Comparison of ENCODE assay signal across 12 cellular contexts in the genomic region with DNA sequence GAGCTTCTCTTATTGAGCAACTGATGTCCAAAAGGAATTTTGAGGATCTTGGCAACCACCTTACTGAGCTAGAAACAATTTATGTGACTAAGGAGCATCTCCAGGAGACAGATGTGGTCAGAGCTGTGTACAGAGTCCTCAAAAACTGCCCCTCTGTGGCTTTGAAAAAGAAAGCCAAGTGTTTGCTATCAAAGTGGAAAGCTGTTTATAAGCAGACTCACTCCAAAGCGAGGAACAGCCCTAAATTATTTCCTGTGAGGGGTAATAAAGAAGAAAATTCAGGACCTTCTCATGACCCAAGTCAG. TPM values are rescaled to one million over a fixed set of nuclear protein-coding genes. Genes with fewer than 3 reads are reported as not detected.
DNase-seq lines count a peak whose midpoint lies in the region; ATAC-seq and TF ChIP-seq lines count a peak whose summit lies in the region.
"Had no signal": no experiment of that assay in that cellular context is flagged by ENCODE, and none has a peak within 500 bp of the region (broad histone marks: within the 10 kb centered on the region; RNA-seq: fewer than 3 reads in every experiment).

No MANE protein-coding gene starts in this region.

- TF ChIP-seq POLR2A in Peyer's patch (IDR thresholded peaks at IDR 0.05) (no peak), gastroesophageal sphincter (IDR thresholded peaks at IDR 0.05) (no peak)

- H3K9ac ChIP-seq in subcutaneous abdominal adipose tissue (ENCODE audit: low read length in 5 of 5) = no peak overlapping the region

- 20% methylated on average over 1 of the region's 1 CpG; no CpG with 5 or more reads in 1 of the 2 donors for WGBS in gastroesophageal sphincter (ENCODE audit: low coverage in 1 of 2), 2 donors

- no peaks in the 10 kb centered on the region for H3K9me3 Mint-ChIP-seq in activated T-cell treated with anti-CD3 and anti-CD28 coated beads, Interleukin-2, amount 50 U/mL, for 24 hours
- H3K9me3 Mint-ChIP-seq: activated CD4-positive, alpha-beta T cell treated with anti-CD3 and anti-CD28 coated beads, Interleukin-2, amount 10 ng/mL, durations not matched to agents 24 days and 14 days; activated naive CD8-positive, alpha-beta T cell treated with anti-CD3 and anti-CD28 coated beads, Interleukin-2, amount 10 ng/mL, durations not matched to agents 7 days and 5 days had no signal

- in situ Hi-C loops in GM13976 (cut with MboI; ENCODE audit: low sequenced_read_pairs, unreplicated experiment) = loop anchor here (5.0 to 25.0 kb wide), 2 partner anchors 365 to 575 kb away; partner anchors contain the start of gene GEMIN8

- H3K27ac Mint-ChIP-seq in activated T-cell treated with anti-CD3 and anti-CD28 coated beads, Interleukin-2, amount 50 U/mL, for 24 hours = peak overlapping the region; percentile 14
- H3K27ac Mint-ChIP-seq: activated CD4-positive, alpha-beta T cell treated with anti-CD3 and anti-CD28 coated beads, Interleukin-2, amount 10 ng/mL, durations not matched to agents 24 days and 14 days; activated naive CD8-positive, alpha-beta T cell treated with anti-CD3 and anti-CD28 coated beads, Interleukin-2, amount 10 ng/mL, durations not matched to agents 7 days and 5 days had no signal

- H3K27me3 ChIP-seq in Peyer's patch (no peaks in the 10 kb centered on the region), gastroesophageal sphincter (no peaks in the 10 kb centered on the region), subcutaneous abdominal adipose tissue (ENCODE audit: control insufficient read depth in 5 of 5, insufficient read depth in 4 of 5, low read length in 5 of 5) (peaks cover 0 to 4% (median under 1%) of the 10 kb centered on the region in 5 donors)

- peaks cover 18% of the 10 kb centered on the region for H3K4me1 Mint-ChIP-seq in activated T-cell treated with anti-CD3 and anti-CD28 coated beads, Interleukin-2, amount 50 U/mL, for 24 hours (ENCODE audit: low read depth)

- H3K36me3 Mint-ChIP-seq in activated T-cell treated with anti-CD3 and anti-CD28 coated beads, Interleukin-2, amount 50 U/mL, for 24 hours (ENCODE audit: low read depth) = peaks cover 37% of the 10 kb centered on the region

- H3K9me3 ChIP-seq in Peyer's patch (no peaks in the 10 kb centered on the region), gastroesophageal sphincter (no peaks in the 10 kb centered on the region), subcutaneous abdominal adipose tissue (ENCODE audit: control insufficient read depth in 5 of 5, low read length in 5 of 5) (no peaks in the 10 kb centered on the region)

- peak overlapping the region in 3 of 4 donors; percentile 19 to 67 (median 35) for H3K27ac ChIP-seq in Peyer's patch
- peak overlapping the region; percentile 64 to 73 (median 70) for H3K27ac ChIP-seq in gastroesophageal sphincter
- peak overlapping the region; percentile 48 for H3K27ac ChIP-seq in subcutaneous abdominal adipose tissue (ENCODE audit: low read depth, low read length)

- TF ChIP-seq CTCF in Peyer's patch (IDR thresholded peaks at IDR 0.05) = no peak
- TF ChIP-seq CTCF in gastroesophageal sphincter (IDR thresholded peaks at IDR 0.05) = no peak
- no peak for TF ChIP-seq CTCF in GM13976 (IDR thresholded peaks at IDR 0.05; ENCODE audit: borderline replicate concordance, control extremely low read depth, extremely low read depth, insufficient read depth, missing control alignments)

- H3K27me3 Mint-ChIP-seq in activated T-cell treated with anti-CD3 and anti-CD28 coated beads, Interleukin-2, amount 50 U/mL, for 24 hours = peaks cover 49% of the 10 kb centered on the region
- H3K27me3 Mint-ChIP-seq: activated CD4-positive, alpha-beta T cell treated with anti-CD3 and anti-CD28 coated beads, Interleukin-2, amount 10 ng/mL, durations not matched to agents 24 days and 14 days; activated naive CD8-positive, alpha-beta T cell treated with anti-CD3 and anti-CD28 coated beads, Interleukin-2, amount 10 ng/mL, durations not matched to agents 7 days and 5 days had no signal

- DNase-seq in activated T-cell treated with anti-CD3 and anti-CD28 coated beads, Interleukin-2, amount 50 U/mL, for 24 hours = no peak
- DNase-seq in activated T-cell treated with anti-CD3 and anti-CD28 coated beads for 4 hours (no peak), Peyer's patch (no peak), GM13976 (ENCODE audit: low spot score) (no peak), hippocampal formation (lab: John Stamatoyannopoulos, UW) (no peak)
- DNase-seq in stimulated activated CD8-positive, alpha-beta memory T cell treated with anti-CD3 and anti-CD28 coated beads, Interleukin-4, amount 100 ng/mL, for 48 hours = no peak
- DNase-seq: activated CD4-positive, alpha-beta T cell treated with anti-CD3 and anti-CD28 coated beads, Interleukin-2, amount 10 ng/mL, durations not matched to agents 24 days and 14 days; activated naive CD8-positive, alpha-beta T cell treated with anti-CD3 and anti-CD28 coated beads, Interleukin-2, amount 10 ng/mL, durations not matched to agents 7 days and 5 days; NCI-H69; SW 1271 had no signal

- H3K36me3 ChIP-seq in Peyer's patch (no peaks in the 10 kb centered on the region), gastroesophageal sphincter (peaks cover 0 to 4% of the 10 kb centered on the region in 2 donors), subcutaneous abdominal adipose tissue (ENCODE audit: control insufficient read depth in 5 of 5, insufficient read depth in 5 of 5, low read length in 5 of 5) (peaks cover 0 to 3% (median 3%) of the 10 kb centered on the region in 5 donors)

- H3K4me1 ChIP-seq in Peyer's patch = no peaks in the 10 kb centered on the region
- H3K4me1 ChIP-seq in gastroesophageal sphincter = peaks cover 0 to 12% (median 0%) of the 10 kb centered on the region in 3 donors
- H3K4me1 ChIP-seq in subcutaneous abdominal adipose tissue (ENCODE audit: control insufficient read depth in 5 of 5, insufficient read depth in 5 of 5, low read length in 5 of 5) = peaks cover 0 to 15% (median 7%) of the 10 kb centered on the region in 5 donors

- peak overlapping the region; percentile 46 for H3K4me3 Mint-ChIP-seq in activated T-cell treated with anti-CD3 and anti-CD28 coated beads, Interleukin-2, amount 50 U/mL, for 24 hours
- H3K4me3 Mint-ChIP-seq: activated CD4-positive, alpha-beta T cell treated with anti-CD3 and anti-CD28 coated beads, Interleukin-2, amount 10 ng/mL, durations not matched to agents 24 days and 14 days; activated naive CD8-positive, alpha-beta T cell treated with anti-CD3 and anti-CD28 coated beads, Interleukin-2, amount 10 ng/mL, durations not matched to agents 7 days and 5 days had no signal

- H3K4me3 ChIP-seq in Peyer's patch (no peak overlapping the region), gastroesophageal sphincter (peak overlapping the region; percentile 30 to 34), subcutaneous abdominal adipose tissue (ENCODE audit: low read depth in 1 of 5, low read length in 5 of 5) (peak overlapping the region in 3 of 5 donors; percentile 8 to 56 (median 31))

- ATAC-seq in gastroesophageal sphincter = peak; percentile 79

- no peak for TF ChIP-seq EP300 in gastroesophageal sphincter (IDR thresholded peaks at IDR 0.05)

RNA-seq across cellular contexts. Expression of gene TCEANC, which starts 9.5 kb away (rescaled TPM):
- total RNA-seq in Peyer's patch (1 to 10 TPM; 2.8 to 9.1 (median 5.8) TPM), gastroesophageal sphincter (1 to 10 TPM; 2.7 to 5.3 (median 4.0) TPM)

RNA-seq across cellular contexts. Expression of gene RAB9A, which starts 26.4 kb away (rescaled TPM):
- total RNA-seq in Peyer's patch (10 to 100 TPM in 3 of 4 donors, 1 to 10 TPM in 1; 8.9 to 56.9 (median 12.8) TPM), gastroesophageal sphincter (10 to 100 TPM; 29.6 to 50.7 (median 38.3) TPM)

Comparison
In these comparisons a context has a peak if more than half of its experiments do, and no peak if none do; other contexts are left out.
1. H3K4me3 ChIP-seq: peak in gastroesophageal sphincter (2 of 2) and subcutaneous abdominal adipose tissue (3 of 5); none in Peyer's patch (0 of 4).
2. Peak in every context shown above with its lines, with median percentiles within 50 percentile points of each other: H3K27ac ChIP-seq.